Comparison of ENCODE assay signal across 8 cellular contexts in genomic region chr2:166375736-166376487, GRCh38. TPM values are rescaled to one million over a fixed set of nuclear protein-coding genes. Genes with fewer than 3 reads are reported as not detected.
DNase-seq lines count a peak whose midpoint lies in the region; ATAC-seq and TF ChIP-seq lines count a peak whose summit lies in the region.

SCN9A (minus strand) TSS chr2:166375944; CDS start chr2:166311756, 64,188 bp downstream.

- CTCF ChIA-PET in AG04450 (lab: Charles Lee) = interaction anchor here (0.7 to 3.9 kb wide), 7 partner anchors 9 to 248 kb away, joined by 3 to 31 read pairs (median 4); partner anchors contain the start of gene SCN1A

- peak within 1 kb of the TSS; percentile 81 for H3K4me3 ChIP-seq in AG04450 (ENCODE audit: low read depth, low read length)
- peak within 1 kb of the TSS; percentile 54 for H3K4me3 ChIP-seq in ovary

- intact Hi-C loops in left ventricle myocardium superior (cut with micrococcal nuclease) = no loop called here
- intact Hi-C loops in ovary (cut with DNase I) = no loop called here

- H3K9me3 ChIP-seq in AG04450 (ENCODE audit: control insufficient read depth, insufficient read depth, low read length) = no peaks in the 10 kb centered on the region; the same call in 1 of the 2 replicates
- H3K9me3 ChIP-seq in ovary = no peaks in the 10 kb centered on the region

- H3K27ac ChIP-seq in AG04450 (ENCODE audit: low read depth, low read length) (peak within 1 kb of the TSS; percentile 73), ovary (no peak within 1 kb of the TSS)

- DNase-seq in AG04450 (ENCODE audit: low read depth, low spot score) (no peak), NCI-H748 treated with DMSO at 0.1 percent for 48 hours (lab: John Stamatoyannopoulos, UW) (peak; percentile 92), amygdala (lab: John Stamatoyannopoulos, UW) (peak in 48 of 56 donors; percentile 5 to 66 (median 38)), left ventricle myocardium superior (peak; percentile 86), ovary (peak; percentile 41 to 67 (median 57)), GM19238 (ENCODE audit: insufficient read length, low spot score) (no peak)

- TF ChIP-seq CTCF in AG04450 (IDR thresholded peaks at IDR 0.05; ENCODE audit: low read depth, low read length) (peak; percentile 4; the same call in 1 of the 2 replicates), ovary (IDR thresholded peaks at IDR 0.05) (no peak)

- POLR2A ChIA-PET in AG04450 (lab: Yijun Ruan, JAX) = interaction anchor here (0.5 to 1.4 kb wide), 5 partner anchors 15 to 422 kb away, joined by 3 to 6 read pairs (median 5); partner anchors contain the start of gene TTC21B

- no peaks in the 10 kb centered on the region for H3K36me3 ChIP-seq in ovary

- no peak for TF ChIP-seq POLR2A in ovary (IDR thresholded peaks at IDR 0.05)

- no peak for TF ChIP-seq EP300 in ovary (IDR thresholded peaks at IDR 0.05)

- WGBS in ovary, 3 donors = 0 to 1% (median 0%) methylated on average over 41 to 45 of the region's 45 CpGs

- peak; percentile 63 for ATAC-seq in GM18511 (IDR thresholded peaks at IDR 0.05; ENCODE audit: unreplicated experiment)
- peak; percentile 75 for ATAC-seq in HG03432 (IDR thresholded peaks at IDR 0.05; ENCODE audit: unreplicated experiment)
- peak; percentile 99 for ATAC-seq in left ventricle myocardium superior

- H3K27me3 ChIP-seq in AG04450 (ENCODE audit: control insufficient read depth, insufficient read depth, low read length) = no peaks in the 10 kb centered on the region
- H3K27me3 ChIP-seq in ovary = no peaks in the 10 kb centered on the region

- H3K4me1 ChIP-seq in ovary (ENCODE audit: insufficient read depth) = peaks cover 4% of the 10 kb centered on the region

RNA-seq across cellular contexts. Expression of gene SCN9A, which starts in this region (rescaled TPM):
- polyA plus RNA-seq in AG04450 (2011; rRNA removed) (39.9 and 56.8 TPM in 2 replicates), ovary (1 to 10 TPM in 1 of 2 donors, under 1 TPM in 1; 0.33 to 4.5 TPM)
- 154 and 186 TPM in 2 replicates for polyA minus RNA-seq in AG04450 (2011; rRNA and poly(A)+ RNA removed)
- total RNA-seq in left ventricle myocardium superior (1.3 TPM), ovary (1 to 10 TPM in 6 of 7 donors, under 1 TPM in 1; 0.95 to 3.4 (median 1.3) TPM)

Comparison
In these comparisons a context has a peak if more than half of its experiments do, and no peak if none do; other contexts are left out.
1. DNase-seq: peak in NCI-H748 treated with DMSO at 0.1 percent for 48 hours (single experiment), amygdala (48 of 56), left ventricle myocardium superior (single experiment) and ovary (5 of 5); none in AG04450 (single experiment) and GM19238 (single experiment).
2. Peak in every context shown above with its lines, with median percentiles within 50 percentile points of each other: ATAC-seq.